17 cellular contexts compared by ENCODE assay signal in the genomic region with DNA sequence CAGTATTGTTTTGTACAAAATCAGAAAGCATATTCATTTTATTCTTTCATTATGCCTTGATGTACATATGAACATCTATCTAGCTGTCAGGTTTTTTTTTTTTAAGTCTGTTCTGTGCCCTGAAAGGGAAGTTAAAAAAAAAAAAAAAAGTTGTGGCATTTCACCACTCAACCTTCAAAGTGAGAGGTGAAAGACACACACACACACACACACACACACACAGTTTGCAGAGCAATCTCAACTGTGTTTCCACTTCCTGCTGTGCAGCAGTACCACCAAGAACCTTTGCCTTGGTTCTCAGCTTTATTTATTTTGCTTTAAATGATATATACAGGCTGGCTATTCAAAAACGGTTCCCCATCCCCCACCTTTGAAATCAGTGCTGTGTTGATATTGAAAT.
DNase-seq lines count a peak whose midpoint lies in the region; ATAC-seq lines count a peak whose summit lies in the region.
"Had no signal": no experiment of that assay in that cellular context is flagged by ENCODE, and none has a peak within 500 bp of the region (broad histone marks: within the 10 kb centered on the region; RNA-seq: fewer than 3 reads in every experiment).

No MANE protein-coding gene starts in this region.

- H3K36me3 Mint-ChIP-seq in CD4-positive, CD25-positive, alpha-beta regulatory T cell = no peaks in the 10 kb centered on the region
- H3K36me3 Mint-ChIP-seq in activated T-cell treated with anti-CD3 and anti-CD28 coated beads, Interleukin-2, amount 50 U/mL, for 72 hours (ENCODE audit: insufficient read depth in 2 of 2) = no peaks in the 10 kb centered on the region
- no peaks in the 10 kb centered on the region for H3K36me3 Mint-ChIP-seq in immature natural killer cell
- H3K36me3 Mint-ChIP-seq: WTC11 had no signal

- peak; percentile 4 to 77 (median 76) for DNase-seq in CD4-positive, CD25-positive, alpha-beta regulatory T cell
- DNase-seq in H4 (ENCODE audit: low spot score) = peak; percentile 7
- peak; percentile 50 to 51 for DNase-seq in activated T-cell treated with anti-CD3 and anti-CD28 coated beads, Interleukin-2, amount 50 U/mL, for 72 hours
- DNase-seq in immature natural killer cell = peak; percentile 28 to 41 (median 37)
- DNase-seq in putamen (ENCODE audit: low spot score) = no peak
- no peak for DNase-seq in COLO829 (ENCODE audit: low spot score)
- DNase-seq in NCI-H2081 treated with DMSO at 0.1 percent for 48 hours (lab: John Stamatoyannopoulos, UW) = no peak
- DNase-seq: foreskin melanocyte, kidney, NCI-H2029, Right ventricle myocardium superior had no signal

- peaks cover 0 to 2% (median 0%) of the 10 kb centered on the region in 7 donors for H3K9me3 Mint-ChIP-seq in CD4-positive, CD25-positive, alpha-beta regulatory T cell
- H3K9me3 Mint-ChIP-seq in activated T-cell treated with anti-CD3 and anti-CD28 coated beads, Interleukin-2, amount 50 U/mL, for 72 hours = no peaks in the 10 kb centered on the region
- no peaks in the 10 kb centered on the region for H3K9me3 Mint-ChIP-seq in immature natural killer cell
- H3K9me3 Mint-ChIP-seq: WTC11 had no signal

- H3K4me3 ChIP-seq in CD4-positive, CD25-positive, alpha-beta regulatory T cell (ENCODE audit: low read depth, low read length) = peak overlapping the region; percentile 2
- H3K4me3 ChIP-seq: ascending aorta, suprapubic skin had no signal

- no peaks in the 10 kb centered on the region for H3K27me3 ChIP-seq in CD4-positive, CD25-positive, alpha-beta regulatory T cell (ENCODE audit: control insufficient read depth, insufficient read depth, low read length)
- H3K27me3 ChIP-seq: ascending aorta, suprapubic skin had no signal

- peak overlapping the region; percentile 41 for H3K27ac ChIP-seq in CD4-positive, CD25-positive, alpha-beta regulatory T cell (ENCODE audit: insufficient read depth, low read length, poor library complexity, severe bottlenecking)
- H3K27ac ChIP-seq: ascending aorta, C4-2B, KMS-11, suprapubic skin had no signal

- H3K9me3 ChIP-seq in CD4-positive, CD25-positive, alpha-beta regulatory T cell (ENCODE audit: control insufficient read depth in 2 of 2, low read length in 2 of 2) = no peaks in the 10 kb centered on the region
- H3K9me3 ChIP-seq: ascending aorta, suprapubic skin had no signal

- ATAC-seq in CD4-positive, CD25-positive, alpha-beta regulatory T cell (ENCODE audit: low read depth in 2 of 2) = peak; percentile 77 to 81
- ATAC-seq in activated T-cell treated with anti-CD3 and anti-CD28 coated beads, Interleukin-2, amount 50 U/mL, for 72 hours (replicated peaks in 1 of 2) = peak; percentile 84 to 85
- no peak for ATAC-seq in GM18909 (IDR thresholded peaks at IDR 0.05; ENCODE audit: poor library complexity, unreplicated experiment)
- ATAC-seq: WTC11 had no signal

- peaks cover 21% of the 10 kb centered on the region for H3K4me1 ChIP-seq in CD4-positive, CD25-positive, alpha-beta regulatory T cell (ENCODE audit: control insufficient read depth, insufficient read depth, low read length, poor library complexity, severe bottlenecking)
- H3K4me1 ChIP-seq: ascending aorta, suprapubic skin had no signal

- H3K4me1 Mint-ChIP-seq in CD4-positive, CD25-positive, alpha-beta regulatory T cell = peaks cover 21 to 65% (median 31%) of the 10 kb centered on the region in 4 donors
- peaks cover 89% of the 10 kb centered on the region for H3K4me1 Mint-ChIP-seq in activated T-cell treated with anti-CD3 and anti-CD28 coated beads, Interleukin-2, amount 50 U/mL, for 72 hours (ENCODE audit: low read depth)
- H3K4me1 Mint-ChIP-seq in immature natural killer cell = peaks cover 7 to 16% of the 10 kb centered on the region in 2 donors

- no peaks in the 10 kb centered on the region for H3K36me3 ChIP-seq in CD4-positive, CD25-positive, alpha-beta regulatory T cell (ENCODE audit: control insufficient read depth, insufficient read depth, low read length)
- H3K36me3 ChIP-seq: ascending aorta, suprapubic skin had no signal

- peak overlapping the region; percentile 48 to 76 (median 60) for H3K27ac Mint-ChIP-seq in CD4-positive, CD25-positive, alpha-beta regulatory T cell
- H3K27ac Mint-ChIP-seq in activated T-cell treated with anti-CD3 and anti-CD28 coated beads, Interleukin-2, amount 50 U/mL, for 72 hours = peak overlapping the region; percentile 87
- H3K27ac Mint-ChIP-seq in immature natural killer cell = no peak overlapping the region
- H3K27ac Mint-ChIP-seq: WTC11 had no signal

- peak overlapping the region; percentile 71 to 83 (median 75) for H3K4me3 Mint-ChIP-seq in CD4-positive, CD25-positive, alpha-beta regulatory T cell
- peak overlapping the region; percentile 53 to 73 for H3K4me3 Mint-ChIP-seq in activated T-cell treated with anti-CD3 and anti-CD28 coated beads, Interleukin-2, amount 50 U/mL, for 72 hours
- peak overlapping the region in 1 of 5 donors; percentile 27 for H3K4me3 Mint-ChIP-seq in immature natural killer cell
- H3K4me3 Mint-ChIP-seq: WTC11 had no signal

- H3K27me3 Mint-ChIP-seq in CD4-positive, CD25-positive, alpha-beta regulatory T cell = no peaks in the 10 kb centered on the region
- no peaks in the 10 kb centered on the region for H3K27me3 Mint-ChIP-seq in activated T-cell treated with anti-CD3 and anti-CD28 coated beads, Interleukin-2, amount 50 U/mL, for 72 hours (ENCODE audit: low read depth)
- H3K27me3 Mint-ChIP-seq in immature natural killer cell (ENCODE audit: low read depth in 3 of 3) = peaks cover 0 to 5% (median 0%) of the 10 kb centered on the region in 3 donors

Comparison
In these comparisons a context has a peak if more than half of its experiments do, and no peak if none do; other contexts are left out.
1. DNase-seq: peak in CD4-positive, CD25-positive, alpha-beta regulatory T cell (3 of 3), H4 (single experiment), activated T-cell treated with anti-CD3 and anti-CD28 coated beads, Interleukin-2, amount 50 U/mL, for 72 hours (2 of 2) and immature natural killer cell (3 of 3); none in putamen (single experiment), COLO829 (single experiment) and NCI-H2081 treated with DMSO at 0.1 percent for 48 hours (single experiment).
2. H3K27ac Mint-ChIP-seq: peak in CD4-positive, CD25-positive, alpha-beta regulatory T cell (3 of 3) and activated T-cell treated with anti-CD3 and anti-CD28 coated beads, Interleukin-2, amount 50 U/mL, for 72 hours (single experiment); none in immature natural killer cell (0 of 6).